In the genomic region with DNA sequence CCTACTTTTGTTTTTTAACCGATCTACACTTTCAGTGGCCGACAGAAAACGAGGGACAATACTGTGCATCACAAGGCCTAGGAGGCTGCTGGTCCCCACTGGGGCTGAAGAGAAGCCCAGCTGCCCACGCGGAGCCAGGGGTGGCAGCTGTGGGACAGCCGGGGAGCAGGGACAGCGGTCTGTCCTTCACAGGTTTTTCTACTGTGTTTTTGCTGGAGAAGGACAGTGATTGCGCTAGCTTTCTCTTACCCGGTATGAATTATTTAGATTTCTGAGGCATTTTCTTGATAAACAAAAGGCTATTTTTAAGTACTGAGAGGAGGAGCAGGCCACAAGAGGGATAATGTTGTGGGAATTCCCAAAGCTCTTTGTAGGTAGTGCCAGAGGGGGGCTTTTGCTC, we compare ENCODE assay signal across 17 cellular contexts.
"Had no signal": no experiment of that assay in that cellular context is flagged by ENCODE, and none has a peak within 500 bp of the region (broad histone marks: within the 10 kb centered on the region; RNA-seq: fewer than 3 reads in every experiment).

No MANE protein-coding gene starts in this region.

- H3K27ac ChIP-seq: skin epidermis, testis, upper lobe of left lung had no signal

- H3K27me3 Mint-ChIP-seq: activated CD4-positive, alpha-beta T cell treated with anti-CD3 and anti-CD28 coated beads, Interleukin-2, amount 10 ng/mL, durations not matched to agents 7 days and 5 days; activated naive CD4-positive, alpha-beta T cell treated with anti-CD3 and anti-CD28 coated beads, Interleukin-2, amount 50 U/mL, for 24 hours; stimulated activated naive CD8-positive, alpha-beta T cell treated with anti-CD3 and anti-CD28 coated beads, Interleukin-15, Interleukin-2, amounts not matched to agents 100 ng/mL and 50 ng/mL, for 24 hours had no signal

- DNase-seq: activated CD4-positive, alpha-beta T cell treated with anti-CD3 and anti-CD28 coated beads, Interleukin-2, amount 10 ng/mL, durations not matched to agents 7 days and 5 days; activated CD8-positive, alpha-beta memory T cell treated with anti-CD3 and anti-CD28 coated beads, Interleukin-2, amount 50 U/mL, for 4 hours; activated effector memory CD4-positive, alpha-beta T cell treated with anti-CD3 and anti-CD28 coated beads, Interleukin-2, amount 50 U/mL, for 16 hours; activated T-cell treated with anti-CD3 and anti-CD28 coated beads, Interleukin-2, amount 50 U/mL, for 48 hours; dermis blood vessel endothelial cell; effector memory CD4-positive, alpha-beta T cell; left cardiac atrium; occipital lobe; T-helper 1 cell; T-helper 9 cell; testis had no signal

- H3K4me3 Mint-ChIP-seq: activated CD4-positive, alpha-beta T cell treated with anti-CD3 and anti-CD28 coated beads, Interleukin-2, amount 10 ng/mL, durations not matched to agents 7 days and 5 days; activated naive CD4-positive, alpha-beta T cell treated with anti-CD3 and anti-CD28 coated beads, Interleukin-2, amount 50 U/mL, for 24 hours; nephron; stimulated activated naive CD8-positive, alpha-beta T cell treated with anti-CD3 and anti-CD28 coated beads, Interleukin-15, Interleukin-2, amounts not matched to agents 100 ng/mL and 50 ng/mL, for 24 hours had no signal

- H3K9me3 ChIP-seq: testis, upper lobe of left lung had no signal

- H3K9me3 Mint-ChIP-seq: activated CD4-positive, alpha-beta T cell treated with anti-CD3 and anti-CD28 coated beads, Interleukin-2, amount 10 ng/mL, durations not matched to agents 7 days and 5 days; activated naive CD4-positive, alpha-beta T cell treated with anti-CD3 and anti-CD28 coated beads, Interleukin-2, amount 50 U/mL, for 24 hours; nephron; stimulated activated naive CD8-positive, alpha-beta T cell treated with anti-CD3 and anti-CD28 coated beads, Interleukin-15, Interleukin-2, amounts not matched to agents 100 ng/mL and 50 ng/mL, for 24 hours had no signal

- H3K27ac Mint-ChIP-seq: activated CD4-positive, alpha-beta T cell treated with anti-CD3 and anti-CD28 coated beads, Interleukin-2, amount 10 ng/mL, durations not matched to agents 7 days and 5 days; activated naive CD4-positive, alpha-beta T cell treated with anti-CD3 and anti-CD28 coated beads, Interleukin-2, amount 50 U/mL, for 24 hours; nephron; stimulated activated naive CD8-positive, alpha-beta T cell treated with anti-CD3 and anti-CD28 coated beads, Interleukin-15, Interleukin-2, amounts not matched to agents 100 ng/mL and 50 ng/mL, for 24 hours had no signal

- ATAC-seq: left cardiac atrium, SK-N-SH treated with all-trans-retinoic acid at 6 μM for 48 hours had no signal

- H3K4me1 ChIP-seq: testis, upper lobe of left lung had no signal

- H3K27me3 ChIP-seq: testis, upper lobe of left lung had no signal

- H3K4me3 ChIP-seq: skin epidermis, testis, upper lobe of left lung had no signal

- H3K4me1 Mint-ChIP-seq: activated CD4-positive, alpha-beta T cell treated with anti-CD3 and anti-CD28 coated beads, Interleukin-2, amount 10 ng/mL, durations not matched to agents 7 days and 5 days; activated naive CD4-positive, alpha-beta T cell treated with anti-CD3 and anti-CD28 coated beads, Interleukin-2, amount 50 U/mL, for 24 hours had no signal
